8 cellular contexts compared by ENCODE assay signal in genomic region chr18:2948038-2948437, GRCh38.
DNase-seq lines count a peak whose midpoint lies in the region; ATAC-seq and TF ChIP-seq lines count a peak whose summit lies in the region.

No MANE protein-coding gene starts in this region.

- no peak overlapping the region for H3K27ac ChIP-seq in 22Rv1
- H3K27ac ChIP-seq in HCT116 (ENCODE audit: low read depth, low read length): no peak overlapping the region
- no peak overlapping the region for H3K27ac ChIP-seq in gastrocnemius medialis

- RAD21 ChIA-PET in HCT116 (lab: Charles Lee; ENCODE audit: low non-redundant PET in 1 of 2, low total read pairs in 2 of 2, uncharacterized antibody in 2 of 2, unreplicated experiment in 2 of 2): interaction anchor here in 1 of 2 experiments (0.5 to 1.1 kb wide), 4 partner anchors 60 to 298 kb away, joined by 3 to 6 read pairs (median 4); no protein-coding TSS in a partner anchor

- H3K4me2 ChIP-seq in HCT116 (ENCODE audit: low read length): no peak overlapping the region

- in situ Hi-C loops in gastrocnemius medialis (cut with MboI; ENCODE audit: low sequenced_read_pairs in 4 of 4): loop anchor here in 3 of 4 donors (10.0 to 25.0 kb wide), 2 partner anchors 187 to 189 kb away; no protein-coding TSS in a partner anchor

- H3K4me3 ChIP-seq in HCT116 (replicated peaks in 1 of 2; ENCODE audit: low read depth in 1 of 2, low read length in 2 of 2) (no peak overlapping the region), adipocyte (ENCODE audit: low read length) (no peak overlapping the region), iPS-15b (ENCODE audit: low read depth, low read length) (no peak overlapping the region), gastrocnemius medialis (no peak overlapping the region)

- no peaks in the 10 kb centered on the region for H3K9me2 ChIP-seq in HCT116 (ENCODE audit: insufficient read depth)

- TF ChIP-seq RAD21 in HCT116 (IDR thresholded peaks at IDR 0.05; ENCODE audit: low read depth): peak; percentile 42; the same call in 1 of the 2 replicates

- BruUV-seq in HCT116 (replicated peaks; lab: Mats Ljungman, UMichigan): no TSS peak

- no peak overlapping the region for H2AFZ ChIP-seq in HCT116 (ENCODE audit: low read depth, low read length, poor library complexity, severe bottlenecking)

- H3K27me3 ChIP-seq in HCT116 (ENCODE audit: insufficient read depth, low read length): no peaks in the 10 kb centered on the region
- no peaks in the 10 kb centered on the region for H3K27me3 ChIP-seq in adipocyte (replicated peaks; ENCODE audit: control insufficient read depth, insufficient read depth, low read length)
- no peaks in the 10 kb centered on the region for H3K27me3 ChIP-seq in iPS-15b (ENCODE audit: control insufficient read depth, insufficient read depth, low read length)
- no peaks in the 10 kb centered on the region for H3K27me3 ChIP-seq in gastrocnemius medialis

- H3K79me2 ChIP-seq in HCT116 (ENCODE audit: insufficient read depth, low read length): no peaks in the 10 kb centered on the region

- ATAC-seq in HCT116 (peak; percentile 55; the same call in 1 of the 2 replicates), gastrocnemius medialis (no peak), HG03045 (IDR thresholded peaks at IDR 0.05; ENCODE audit: unreplicated experiment) (no peak)

- H3K9me3 ChIP-seq in HCT116 (ENCODE audit: control insufficient read depth in 1 of 2, insufficient read depth in 1 of 2, low read depth in 1 of 2, low read length in 2 of 2): no peaks in the 10 kb centered on the region
- no peaks in the 10 kb centered on the region for H3K9me3 ChIP-seq in adipocyte (ENCODE audit: control insufficient read depth, low read length)
- H3K9me3 ChIP-seq in iPS-15b (ENCODE audit: control insufficient read depth, insufficient read depth, low read length): no peaks in the 10 kb centered on the region
- H3K9me3 ChIP-seq in gastrocnemius medialis: no peaks in the 10 kb centered on the region

- no peak for TF ChIP-seq POLR2A in HCT116 (IDR thresholded peaks at IDR 0.05; ENCODE audit: borderline replicate concordance, extremely low read depth, insufficient read depth, insufficient read length)
- TF ChIP-seq POLR2A in gastrocnemius medialis (IDR thresholded peaks at IDR 0.05): no peak

- POLR2A ChIA-PET in HCT116 (lab: Charles Lee): interaction anchor here (1.0 to 1.6 kb wide), 2 partner anchors 11 to 298 kb away, joined by 3 to 4 read pairs; no protein-coding TSS in a partner anchor

- TF ChIP-seq CTCF in 22Rv1 (IDR thresholded peaks at IDR 0.05): peak; percentile 56
- TF ChIP-seq CTCF in HCT116 (IDR thresholded peaks at IDR 0.05 in 2 of 3, conservative IDR thresholded peaks at IDR 0.05 in 1 of 3; ENCODE audit: borderline replicate concordance in 1 of 3, insufficient read depth in 1 of 3, low read depth in 2 of 3, low read length in 2 of 3): peak; percentile 27 to 50 (median 36); a peak in 2 of 6 replicates
- peak in 2 of 5 experiments; percentile 23 to 39 for TF ChIP-seq CTCF in gastrocnemius medialis (IDR thresholded peaks at IDR 0.05 in 4 of 5, conservative IDR thresholded peaks at IDR 0.05 in 1 of 5)

- H3K4me1 ChIP-seq in HCT116 (ENCODE audit: control insufficient read depth in 1 of 2, insufficient read depth in 2 of 2, low read length in 2 of 2) (no peaks in the 10 kb centered on the region), adipocyte (ENCODE audit: control insufficient read depth, insufficient read depth, low read length) (peaks cover 3% of the 10 kb centered on the region), iPS-15b (ENCODE audit: control insufficient read depth, insufficient read depth, low read length) (no peaks in the 10 kb centered on the region), gastrocnemius medialis (no peaks in the 10 kb centered on the region)

- intact Hi-C loops in HCT116 (cut with micrococcal nuclease): no loop called here
- intact Hi-C loops in gastrocnemius medialis (cut with DNase I; ENCODE audit: low total_unique reads): no loop called here
- intact Hi-C loops in posterior vena cava (cut with DNase I): loop anchor here in 1 of 2 donors (5.0 kb wide), 1 partner anchor 34 kb away; no protein-coding TSS in a partner anchor

- CTCF ChIA-PET in HCT116 (lab: Charles Lee): interaction anchor here (0.7 to 2.0 kb wide), 10 partner anchors 9 to 922 kb away, joined by 3 to 12 read pairs (median 4); no protein-coding TSS in a partner anchor

- DNase-seq in HCT116 (ENCODE audit: low read depth, low spot score) (peak; percentile 7), adipocyte (ENCODE audit: low read depth) (peak; percentile 59), NCI-H187 (lab: John Stamatoyannopoulos, UW) (no peak), gastrocnemius medialis (no peak), posterior vena cava (ENCODE audit: low spot score) (no peak)

- H3K36me3 ChIP-seq in HCT116 (ENCODE audit: control insufficient read depth in 1 of 2, insufficient read depth in 2 of 2, low read length in 2 of 2) (0 out of 4 replicates have a peak, but pooled peaks cover 0 to 3% of the 10 kb centered on the region in 2 experiments), adipocyte (ENCODE audit: control insufficient read depth, insufficient read depth, low read length, severe bottlenecking) (peaks cover 54% of the 10 kb centered on the region), iPS-15b (ENCODE audit: control insufficient read depth, insufficient read depth, low read length) (no peaks in the 10 kb centered on the region), gastrocnemius medialis (peaks cover 0 to 6% of the 10 kb centered on the region in 2 donors)

- H4K20me1 ChIP-seq in HCT116 (ENCODE audit: insufficient read depth): no peaks in the 10 kb centered on the region

- no peak overlapping the region for H3K9ac ChIP-seq in HCT116 (ENCODE audit: low read length)
- H3K9ac ChIP-seq in adipocyte (ENCODE audit: low read length): no peak overlapping the region
- H3K9ac ChIP-seq in iPS-15b (ENCODE audit: low read depth, low read length): peak overlapping the region; percentile 54

TF ChIP-seq in HCT116, 20 proteins besides CTCF, POLR2A, EP300 and RAD21:
- TF ChIP-seq REST (IDR thresholded peaks at IDR 0.05; ENCODE audit: low read depth): no peak
- TF ChIP-seq POLR2AphosphoS5 (IDR thresholded peaks at IDR 0.05; ENCODE audit: low read depth, low read length): no peak
- TF ChIP-seq ATF3 (IDR thresholded peaks at IDR 0.05): no peak
- no peak for TF ChIP-seq ZFX (IDR thresholded peaks at IDR 0.05)
- TF ChIP-seq CBX3 (IDR thresholded peaks at IDR 0.05; ENCODE audit: low read depth): no peak
- TF ChIP-seq SP1 (IDR thresholded peaks at IDR 0.05; ENCODE audit: low read depth): no peak
- no peak for TF ChIP-seq EZH2phosphoT487 (IDR thresholded peaks at IDR 0.05; ENCODE audit: borderline replicate concordance)

Comparison
In these comparisons a context has a peak if more than half of its experiments do, and no peak if none do; other contexts are left out.
1. DNase-seq: peak in HCT116 (single experiment) and adipocyte (single experiment); none in NCI-H187 (0 of 2), gastrocnemius medialis (0 of 2) and posterior vena cava (single experiment).